Comparison of ENCODE assay signal across 19 cellular contexts in genomic region chr9:33380390-33381094, GRCh38. TPM values are rescaled to one million over a fixed set of nuclear protein-coding genes. Genes with fewer than 3 reads are reported as not detected.
DNase-seq lines count a peak whose midpoint lies in the region; ATAC-seq and TF ChIP-seq lines count a peak whose summit lies in the region.
"Had no signal": no experiment of that assay in that cellular context is flagged by ENCODE, and none has a peak within 500 bp of the region (broad histone marks: within the 10 kb centered on the region; RNA-seq: fewer than 3 reads in every experiment).

No MANE protein-coding gene starts in this region.

- H3K4me1 Mint-ChIP-seq in neural progenitor cell = peaks cover 34% of the 10 kb centered on the region
- peaks cover 0 to 3% (median 0%) of the 10 kb centered on the region in 4 donors for H3K4me1 Mint-ChIP-seq in CD4-positive, alpha-beta memory T cell

- peaks cover 12% of the 10 kb centered on the region for H3F3A ChIP-seq in neural progenitor cell (ENCODE audit: low read depth)

- H3K4me3 ChIP-seq in heart left ventricle (no peak overlapping the region), neural progenitor cell (no peak overlapping the region), foreskin fibroblast (ENCODE audit: low read depth in 1 of 2, low read length in 2 of 2) (no peak overlapping the region)
- no peak overlapping the region for H3K4me3 ChIP-seq in CD4-positive, alpha-beta memory T cell (ENCODE audit: low read length in 2 of 2)
- H3K4me3 ChIP-seq: breast epithelium, esophagus squamous epithelium, HAP-1 had no signal

- H3K9ac ChIP-seq in neural progenitor cell = no peak overlapping the region

- peak; percentile 23 for DNase-seq in NAMALWA (ENCODE audit: low spot score)
- DNase-seq in heart left ventricle = no peak
- no peak for DNase-seq in neural progenitor cell (ENCODE audit: low spot score)
- DNase-seq in GM20000 (ENCODE audit: low spot score) = no peak
- DNase-seq in foreskin fibroblast = no peak
- no peak for DNase-seq in CD4-positive, alpha-beta memory T cell
- DNase-seq: activated CD4-positive, alpha-beta T cell treated with anti-CD3 and anti-CD28 coated beads, Interleukin-2, amount 50 U/mL, for 4 hours; activated T-cell treated with anti-CD3 and anti-CD28 coated beads, Interleukin-2, amount 50 U/mL, for 24 hours; esophagus squamous epithelium; NCI-H1417 treated with DMSO at 0.1 percent for 48 hours; stimulated activated CD4-positive, alpha-beta T cell treated with anti-CD3 and anti-CD28 coated beads, Interleukin-4, amount 100 ng/mL, for 24 hours; SW 1271 had no signal

- intact Hi-C loops in heart left ventricle (cut with DNase I) = no loop called here
- intact Hi-C loops in CD4-positive, alpha-beta memory T cell (cut with micrococcal nuclease) = no loop called here

- no peaks in the 10 kb centered on the region for H4K20me1 ChIP-seq in neural progenitor cell (ENCODE audit: low read depth)

- no peaks in the 10 kb centered on the region for H3K79me2 ChIP-seq in neural progenitor cell (ENCODE audit: low read depth)

- H3K9me3 ChIP-seq in heart left ventricle (no peaks in the 10 kb centered on the region), neural progenitor cell (ENCODE audit: low read depth) (no peaks in the 10 kb centered on the region)
- no peaks in the 10 kb centered on the region for H3K9me3 ChIP-seq in CD4-positive, alpha-beta memory T cell (ENCODE audit: control insufficient read depth in 1 of 2, low read length in 2 of 2)
- H3K9me3 ChIP-seq: breast epithelium, esophagus squamous epithelium, HAP-1 had no signal

- no peaks in the 10 kb centered on the region for H3K27me3 ChIP-seq in heart left ventricle
- H3K27me3 ChIP-seq in neural progenitor cell = no peaks in the 10 kb centered on the region
- no peaks in the 10 kb centered on the region for H3K27me3 ChIP-seq in CD4-positive, alpha-beta memory T cell (ENCODE audit: insufficient read depth, low read length)
- H3K27me3 ChIP-seq: breast epithelium, esophagus squamous epithelium had no signal

- peaks cover 0 to 5% (median 0%) of the 10 kb centered on the region in 9 donors for H3K36me3 ChIP-seq in heart left ventricle
- no peaks in the 10 kb centered on the region for H3K36me3 ChIP-seq in neural progenitor cell
- no peaks in the 10 kb centered on the region for H3K36me3 ChIP-seq in CD4-positive, alpha-beta memory T cell (ENCODE audit: insufficient read depth, low read length)
- H3K36me3 ChIP-seq: breast epithelium, esophagus squamous epithelium, HAP-1 had no signal

- peak; percentile 24 to 34 (median 30) for ATAC-seq in heart left ventricle
- no peak for ATAC-seq in HG02763 (IDR thresholded peaks at IDR 0.05; ENCODE audit: unreplicated experiment)

- H3K4me1 ChIP-seq in heart left ventricle (peaks cover 0 to 29% (median 12%) of the 10 kb centered on the region in 12 donors), neural progenitor cell (peaks cover 19% of the 10 kb centered on the region)
- H3K4me1 ChIP-seq in CD4-positive, alpha-beta memory T cell (ENCODE audit: insufficient read depth, low read length) = no peaks in the 10 kb centered on the region
- H3K4me1 ChIP-seq: breast epithelium had no signal

- peak; percentile 6 for TF ChIP-seq CTCF in GM12873 (IDR thresholded peaks at IDR 0.05; ENCODE audit: insufficient read depth, low read depth, low read length, missing control alignments)
- TF ChIP-seq CTCF in heart left ventricle (IDR thresholded peaks at IDR 0.05) = no peak
- TF ChIP-seq CTCF in neural progenitor cell (IDR thresholded peaks at IDR 0.05) = no peak
- TF ChIP-seq CTCF in GM20000 (IDR thresholded peaks at IDR 0.05; ENCODE audit: extremely low read depth, missing control alignments) = no peak
- TF ChIP-seq CTCF in foreskin fibroblast (IDR thresholded peaks at IDR 0.05; ENCODE audit: low read depth, low read length) = no peak

- peak overlapping the region; percentile 95 for H3K27ac Mint-ChIP-seq in neural progenitor cell
- no peak overlapping the region for H3K27ac Mint-ChIP-seq in CD4-positive, alpha-beta memory T cell
- H3K27ac Mint-ChIP-seq: activated T-cell treated with anti-CD3 and anti-CD28 coated beads, Interleukin-2, amount 50 U/mL, for 24 hours; mesothelial cell of epicardium had no signal

- peak overlapping the region; percentile 24 for H3K4me3 Mint-ChIP-seq in neural progenitor cell
- no peak overlapping the region for H3K4me3 Mint-ChIP-seq in CD4-positive, alpha-beta memory T cell
- H3K4me3 Mint-ChIP-seq: activated T-cell treated with anti-CD3 and anti-CD28 coated beads, Interleukin-2, amount 50 U/mL, for 24 hours; mesothelial cell of epicardium had no signal

- H3K4me2 ChIP-seq in neural progenitor cell = peak overlapping the region; percentile 20

- 76 to 84% (median 79%) methylated on average over 5 of the region's 5 CpGs for WGBS in heart left ventricle, 4 donors

- peaks cover 5% of the 10 kb centered on the region for H3K27me3 Mint-ChIP-seq in neural progenitor cell (ENCODE audit: insufficient read depth, low read depth)
- H3K27me3 Mint-ChIP-seq in CD4-positive, alpha-beta memory T cell = no peaks in the 10 kb centered on the region
- H3K27me3 Mint-ChIP-seq: activated T-cell treated with anti-CD3 and anti-CD28 coated beads, Interleukin-2, amount 50 U/mL, for 24 hours had no signal

- no peak for TF ChIP-seq POLR2A in heart left ventricle (IDR thresholded peaks at IDR 0.05)

- POLR2A ChIA-PET in CD4-positive, alpha-beta memory T cell (lab: Charles Lee; ENCODE audit: partially characterized antibody) = no interaction called here

- H3K36me3 Mint-ChIP-seq in neural progenitor cell = no peaks in the 10 kb centered on the region
- H3K36me3 Mint-ChIP-seq in CD4-positive, alpha-beta memory T cell = no peaks in the 10 kb centered on the region
- H3K36me3 Mint-ChIP-seq: mesothelial cell of epicardium had no signal

- peak overlapping the region; percentile 51 for H2AFZ ChIP-seq in neural progenitor cell (replicated peaks)

- H3K27ac ChIP-seq in heart left ventricle (peak overlapping the region in 7 of 12 donors; percentile 22 to 73 (median 46)), neural progenitor cell (no peak overlapping the region)
- no peak overlapping the region for H3K27ac ChIP-seq in CD4-positive, alpha-beta memory T cell (ENCODE audit: low read depth, low read length)
- H3K27ac ChIP-seq: breast epithelium, esophagus squamous epithelium had no signal

- H3K9me3 Mint-ChIP-seq in neural progenitor cell = no peaks in the 10 kb centered on the region
- no peaks in the 10 kb centered on the region for H3K9me3 Mint-ChIP-seq in CD4-positive, alpha-beta memory T cell
- H3K9me3 Mint-ChIP-seq: activated T-cell treated with anti-CD3 and anti-CD28 coated beads, Interleukin-2, amount 50 U/mL, for 24 hours; mesothelial cell of epicardium had no signal

- CTCF ChIA-PET in CD4-positive, alpha-beta memory T cell (lab: Charles Lee; ENCODE audit: partially characterized antibody) = interaction anchor here (1.0 to 1.1 kb wide), 2 partner anchors 8 to 12 kb away, joined by 3 read pairs; no protein-coding TSS in a partner anchor

RNA-seq across cellular contexts. Expression of gene AQP7, which starts 21.8 kb away (rescaled TPM):
- total RNA-seq in heart left ventricle (100 to 1,000 TPM in 6 of 9 donors, 10 to 100 TPM in 3; 82.5 to 252 (median 113) TPM), neural progenitor cell (ENCODE audit: low replicate concordance) (0.25 TPM in 1 of 2 replicates, not detected in the other)
- 100 to 1,000 TPM in 1 of 2 donors, 10 to 100 TPM in 1; 32.1 to 216 TPM for polyA plus RNA-seq in heart left ventricle
- total RNA-seq in CD4-positive, alpha-beta memory T cell = under 1 TPM in 1 of 2 experiments, not detected in 1; 0.81 TPM
- polyA plus RNA-seq in CD4-positive, alpha-beta memory T cell = under 1 TPM in 1 of 2 donors, not detected in 1; 0.30 TPM
- total RNA-seq: dermis microvascular lymphatic vessel endothelial cell, temporal lobe had no signal

Comparison
In these comparisons a context has a peak if more than half of its experiments do, and no peak if none do; other contexts are left out.
1. H3K27ac ChIP-seq: peak in heart left ventricle (7 of 12); none in neural progenitor cell (single experiment) and CD4-positive, alpha-beta memory T cell (single experiment).
2. RNA of gene AQP7, which starts 21.8 kb away (total RNA-seq): 82.5 to 252 TPM in heart left ventricle; 0.81 TPM in CD4-positive, alpha-beta memory T cell and 0.25 TPM in neural progenitor cell; every median in the first group is over 10 times any median in the second.